1 cellular context compared by ENCODE assay signal in genomic region chr16:69311115-69311532, GRCh38.
TF ChIP-seq lines count a peak whose summit lies in the region.

Gene VPS4A, plus strand, starts transcription at chr16:69311350. Its CDS starts 162 bp downstream, at chr16:69311512.

TF ChIP-seq in HepG2, 621 proteins besides CTCF, POLR2A, EP300 and RAD21 (continued from another document and continues in another):
- TF ChIP-seq ZHX2 (IDR thresholded peaks at IDR 0.05; ENCODE audit: low read depth): peak; percentile 29; the same call in 1 of the 2 replicates
- no peak for TF ChIP-seq ZHX2 (CRISPR knock-in tag; IDR thresholded peaks at IDR 0.05; ENCODE audit: borderline replicate concordance)
- peak; percentile 92 for TF ChIP-seq SAP130 (CRISPR knock-in tag; IDR thresholded peaks at IDR 0.05; ENCODE audit: low read depth)
- TF ChIP-seq ETS1 (CRISPR knock-in tag; IDR thresholded peaks at IDR 0.05): no peak
- TF ChIP-seq HMGXB4 (CRISPR knock-in tag; IDR thresholded peaks at IDR 0.05; ENCODE audit: borderline replicate concordance in 1 of 2, low read depth in 1 of 2): peak; percentile 81 to 89
- no peak for TF ChIP-seq BRCA1 (CRISPR knock-in tag; IDR thresholded peaks at IDR 0.05)
- no peak for TF ChIP-seq ZNF577 (CRISPR knock-in tag; IDR thresholded peaks at IDR 0.05; ENCODE audit: borderline replicate concordance, low read depth)
- no peak for TF ChIP-seq ZNF17 (CRISPR knock-in tag; IDR thresholded peaks at IDR 0.05)
- TF ChIP-seq JARID2 (CRISPR knock-in tag; IDR thresholded peaks at IDR 0.05; ENCODE audit: insufficient replicate concordance): no peak
- no peak for TF ChIP-seq MBNL3 (CRISPR knock-in tag; conservative IDR thresholded peaks at IDR 0.05)
- TF ChIP-seq RNF2 (conservative IDR thresholded peaks at IDR 0.05; ENCODE audit: low read depth): no peak
- TF ChIP-seq ZSCAN9 (CRISPR knock-in tag; IDR thresholded peaks at IDR 0.05; ENCODE audit: borderline replicate concordance): peak; percentile 55; the same call in 1 of the 2 replicates
- no peak for TF ChIP-seq ZNF136 (CRISPR knock-in tag; IDR thresholded peaks at IDR 0.05; ENCODE audit: low read depth)
- no peak for TF ChIP-seq ZNF101 (CRISPR knock-in tag; IDR thresholded peaks at IDR 0.05; ENCODE audit: borderline replicate concordance, low read depth)
- TF ChIP-seq TEAD2 (CRISPR knock-in tag; IDR thresholded peaks at IDR 0.05): no peak
- no peak; the same call in 1 of the 2 replicates for TF ChIP-seq DNMT1 (CRISPR knock-in tag; IDR thresholded peaks at IDR 0.05)
- no peak for TF ChIP-seq THAP7 (CRISPR knock-in tag; IDR thresholded peaks at IDR 0.05)
- TF ChIP-seq ZNF614 (CRISPR knock-in tag; IDR thresholded peaks at IDR 0.05; ENCODE audit: borderline replicate concordance): peak; percentile 72; the same call in 1 of the 2 replicates
- no peak for TF ChIP-seq RFX3 (CRISPR knock-in tag; IDR thresholded peaks at IDR 0.05)
- no peak; the same call in 1 of the 2 replicates for TF ChIP-seq ZNF274 (CRISPR knock-in tag; IDR thresholded peaks at IDR 0.05)
- no peak for TF ChIP-seq ZNF605 (CRISPR knock-in tag; IDR thresholded peaks at IDR 0.05)
- TF ChIP-seq ZMAT3 (CRISPR knock-in tag; conservative IDR thresholded peaks at IDR 0.05): no peak
- TF ChIP-seq HINFP (CRISPR knock-in tag; IDR thresholded peaks at IDR 0.05; ENCODE audit: low read depth): no peak
- TF ChIP-seq CENPT (CRISPR knock-in tag; IDR thresholded peaks at IDR 0.05; ENCODE audit: low read depth): peak; percentile 87
- TF ChIP-seq MTF2 (CRISPR knock-in tag; IDR thresholded peaks at IDR 0.05; ENCODE audit: borderline replicate concordance): no peak
- TF ChIP-seq POLR2AphosphoS5 (IDR thresholded peaks at IDR 0.05; ENCODE audit: low read depth, low read length): peak; percentile 53; the same call in 1 of the 2 replicates
- TF ChIP-seq ZSCAN22 (CRISPR knock-in tag; IDR thresholded peaks at IDR 0.05): no peak
- peak; percentile 97 for TF ChIP-seq CCDC6 (CRISPR knock-in tag; IDR thresholded peaks at IDR 0.05)
- no peak for TF ChIP-seq KLF9 (CRISPR knock-in tag; IDR thresholded peaks at IDR 0.05; ENCODE audit: low read depth)
- TF ChIP-seq DZIP1 (CRISPR knock-in tag; IDR thresholded peaks at IDR 0.05): no peak; the same call in 1 of the 2 replicates
- no peak; the same call in 1 of the 2 replicates for TF ChIP-seq ZBTB43 (CRISPR knock-in tag; conservative IDR thresholded peaks at IDR 0.05)
- TF ChIP-seq TEAD3 (CRISPR knock-in tag; optimal IDR thresholded peaks at IDR 0.05; ENCODE audit: borderline replicate concordance): peak; percentile 42
- peak; percentile 53; the same call in 1 of the 2 replicates for TF ChIP-seq RXRB (CRISPR knock-in tag; IDR thresholded peaks at IDR 0.05; ENCODE audit: borderline replicate concordance)
- no peak for TF ChIP-seq ZNF572 (CRISPR knock-in tag; IDR thresholded peaks at IDR 0.05)
- TF ChIP-seq ZNF790 (CRISPR knock-in tag; IDR thresholded peaks at IDR 0.05; ENCODE audit: borderline replicate concordance): no peak
- TF ChIP-seq ZNF777 (CRISPR knock-in tag; IDR thresholded peaks at IDR 0.05): no peak
- TF ChIP-seq CREM (IDR thresholded peaks at IDR 0.05): no peak
- TF ChIP-seq CREM (CRISPR knock-in tag; IDR thresholded peaks at IDR 0.05): no peak
- TF ChIP-seq RAD51 (IDR thresholded peaks at IDR 0.05; ENCODE audit: borderline replicate concordance): no peak
- no peak for TF ChIP-seq ZNF576 (CRISPR knock-in tag; IDR thresholded peaks at IDR 0.05)
- no peak; the same call in 1 of the 2 replicates for TF ChIP-seq MED13 (CRISPR knock-in tag; IDR thresholded peaks at IDR 0.05)
- TF ChIP-seq HES4 (CRISPR knock-in tag; IDR thresholded peaks at IDR 0.05; ENCODE audit: borderline replicate concordance): peak; percentile 98
- no peak for TF ChIP-seq CBX5 (CRISPR knock-in tag; IDR thresholded peaks at IDR 0.05; ENCODE audit: borderline replicate concordance)
- TF ChIP-seq ZNF775 (CRISPR knock-in tag; IDR thresholded peaks at IDR 0.05; ENCODE audit: borderline replicate concordance): no peak
- TF ChIP-seq ZNF280D (CRISPR knock-in tag; IDR thresholded peaks at IDR 0.05): no peak
- no peak for TF ChIP-seq HDAC6 (IDR thresholded peaks at IDR 0.05; ENCODE audit: low read depth, low read length)
